Comparison of ENCODE assay signal across 8 cellular contexts in the genomic region with DNA sequence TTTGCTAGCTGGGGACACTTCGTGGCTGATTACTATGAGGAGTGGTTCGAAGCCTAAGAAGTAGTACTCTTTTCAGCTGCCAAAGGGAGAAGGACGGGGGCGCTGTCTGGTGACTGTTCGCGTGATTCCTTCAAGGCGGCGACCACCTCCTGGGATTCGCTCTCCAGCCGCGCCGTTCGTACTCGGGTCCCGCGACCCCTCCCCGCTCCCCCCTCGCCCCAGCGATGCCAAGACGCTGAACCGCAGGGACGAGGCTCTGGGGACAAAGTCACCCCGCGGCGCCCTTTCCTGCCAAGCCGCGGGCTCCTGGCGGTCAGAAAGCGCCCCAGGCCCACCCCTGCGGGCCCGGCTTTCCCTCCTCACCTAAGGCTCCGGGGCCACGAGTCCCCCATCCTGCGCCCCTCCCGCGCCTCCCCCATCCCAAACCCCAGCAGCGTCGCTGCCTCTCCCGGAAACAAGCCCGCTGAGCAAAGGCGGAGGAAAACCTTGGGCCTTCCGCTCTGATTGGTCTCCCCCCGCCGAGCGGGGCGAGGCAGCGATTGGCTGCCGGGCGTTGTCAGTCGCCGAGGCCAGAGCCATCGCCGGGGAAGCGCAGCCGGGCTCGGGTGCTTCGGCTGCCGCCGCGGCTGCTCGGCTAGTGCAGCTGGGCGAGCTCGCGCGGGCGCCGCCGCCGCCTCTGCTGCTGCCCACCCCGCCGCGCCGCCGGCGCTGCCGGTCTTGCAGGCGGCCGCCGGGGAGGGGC. TPM values are rescaled to one million over a fixed set of nuclear protein-coding genes. Genes with fewer than 3 reads are reported as not detected.
A peak's percentile ranks its signal among the peaks of the same experiment; 100 is the strongest.
DNase-seq lines count a peak whose midpoint lies in the region; ATAC-seq and TF ChIP-seq lines count a peak whose summit lies in the region.

Gene B3GALT1, plus strand, starts transcription at position 572 of the 742 bp plus-strand sequence.

- H3K4me1 ChIP-seq in liver (ENCODE audit: control insufficient read depth in 4 of 4, insufficient read depth in 4 of 4, low read length in 3 of 4) = peaks cover 12 to 26% (median 14%) of the 10 kb centered on the region in 4 donors

- TF ChIP-seq CTCF in liver (IDR thresholded peaks at IDR 0.05; ENCODE audit: low read depth, low read length, missing input control) = no peak

- peak; percentile 100 for ATAC-seq in HG03196 (IDR thresholded peaks at IDR 0.05; ENCODE audit: unreplicated experiment)

- 1% methylated on average over 79 of the region's 79 CpGs for WGBS in liver

- TF ChIP-seq POLR2A in GM19193 (IDR thresholded peaks at IDR 0.05; ENCODE audit: extremely low read depth, insufficient read depth, insufficient read length) = peak; percentile 27

- DNase-seq in C1 segment of cervical spinal cord (lab: John Stamatoyannopoulos, UW) (peak; percentile 18 to 93 (median 84)), NCI-H2227 (lab: John Stamatoyannopoulos, UW; ENCODE audit: unreplicated experiment) (peak; percentile 99), ecto neural progenitor cell (ENCODE audit: low spot score) (peak; percentile 94)
- peak; percentile 18 for DNase-seq in activated CD4-positive, alpha-beta T cell treated with anti-CD3 and anti-CD28 coated beads, Interleukin-2, amount 50 U/mL, for 1 hour
- DNase-seq in stimulated activated CD4-positive, alpha-beta T cell treated with anti-CD3 and anti-CD28 coated beads, Interleukin-2, amount 100 ng/mL, for 48 hours = peak; percentile 52 to 62

- H3K9ac ChIP-seq in liver (ENCODE audit: low read depth in 1 of 2, low read length in 2 of 2) = no peak within 1 kb of the TSS

- H3K27ac ChIP-seq in liver (ENCODE audit: low read depth in 1 of 2, low read length in 2 of 2) = no peak within 1 kb of the TSS

- TF ChIP-seq RAD21 in liver (IDR thresholded peaks at IDR 0.05) = no peak

- H3K9me3 ChIP-seq in liver (ENCODE audit: control insufficient read depth in 4 of 4, low read length in 3 of 4) = no peaks in the 10 kb centered on the region

- H3K36me3 ChIP-seq in liver (ENCODE audit: control insufficient read depth in 4 of 4, insufficient read depth in 3 of 4, low read depth in 1 of 4, low read length in 3 of 4) = no peaks in the 10 kb centered on the region

- peak within 1 kb of the TSS; percentile 13 to 62 (median 46) for H3K4me3 ChIP-seq in liver (ENCODE audit: low read depth in 1 of 3, low read length in 3 of 3)

- H3K27me3 ChIP-seq in liver (ENCODE audit: control insufficient read depth in 4 of 4, insufficient read depth in 4 of 4, low read length in 3 of 4) = peaks cover 0 to 16% (median 4%) of the 10 kb centered on the region in 4 donors

TF ChIP-seq in liver, 16 proteins besides CTCF, POLR2A, EP300 and RAD21:
- TF ChIP-seq RXRA (IDR thresholded peaks at IDR 0.05) (no peak), EGR1 (IDR thresholded peaks at IDR 0.05; ENCODE audit: low read depth in 2 of 2) (no peak), REST (IDR thresholded peaks at IDR 0.05) (no peak), SP1 (IDR thresholded peaks at IDR 0.05) (peak; percentile 8), NR2F2 (IDR thresholded peaks at IDR 0.05) (no peak), FOXA1 (IDR thresholded peaks at IDR 0.05) (no peak), GABPA (IDR thresholded peaks at IDR 0.05 in 1 of 2, conservative IDR thresholded peaks at IDR 0.05 in 1 of 2) (no peak), HNF4A (conservative IDR thresholded peaks at IDR 0.05) (no peak)

RNA-seq across cellular contexts. Expression of gene B3GALT1, which starts in this region (rescaled TPM):
- under 1 TPM; under 0.01 to 0.14 TPM for total RNA-seq in liver
- under 1 TPM; 0.02 to 0.03 TPM for polyA plus RNA-seq in liver

Comparison
In these comparisons a context has a peak if more than half of its experiments do, and no peak if none do; other contexts are left out.
1. DNase-seq: peak in every context shown above with its lines; median percentile 99 in NCI-H2227; 94 in ecto neural progenitor cell; 84 in C1 segment of cervical spinal cord; 57 in stimulated activated CD4-positive, alpha-beta T cell treated with anti-CD3 and anti-CD28 coated beads, Interleukin-2, amount 100 ng/mL, for 48 hours; 18 in activated CD4-positive, alpha-beta T cell treated with anti-CD3 and anti-CD28 coated beads, Interleukin-2, amount 50 U/mL, for 1 hour.